In the genomic region with DNA sequence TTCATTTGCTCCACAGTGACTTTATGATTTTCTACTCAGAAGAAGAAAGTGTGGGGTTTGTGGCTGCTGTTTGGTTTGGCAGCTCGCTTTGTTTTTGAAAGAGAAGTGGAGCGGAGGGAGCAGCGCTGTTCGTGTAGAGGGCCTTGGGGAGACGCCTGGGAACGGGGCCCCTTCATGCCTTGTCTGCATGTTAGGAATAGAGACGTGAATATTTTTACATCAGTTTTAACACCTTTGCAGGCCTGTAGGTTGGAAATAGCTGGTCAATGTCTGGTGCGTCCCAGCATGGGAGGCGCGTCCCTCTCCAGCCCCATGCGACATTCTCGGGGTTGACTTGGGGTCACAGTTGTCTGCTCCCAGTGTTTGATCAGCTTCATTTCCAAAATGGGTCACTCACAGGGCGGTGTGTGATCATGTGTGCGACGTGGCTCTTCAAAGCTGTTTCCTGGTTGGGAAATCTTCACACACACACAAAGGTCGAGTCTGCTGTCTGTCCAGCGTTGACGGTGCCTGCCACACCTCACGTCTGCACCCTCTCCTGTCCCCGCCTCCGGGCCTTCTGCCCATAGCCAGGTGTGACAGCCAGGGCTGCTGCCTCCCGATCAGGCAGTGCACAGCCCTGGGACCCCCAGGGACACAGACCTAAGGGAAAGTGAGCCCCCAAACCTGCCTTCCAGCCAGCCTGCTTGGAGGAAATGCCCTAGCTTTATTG, we compare ENCODE assay signal across 1 cellular context.
TF ChIP-seq lines count a peak whose summit lies in the region.

No MANE protein-coding gene starts in this region.

TF ChIP-seq in HepG2, 621 proteins besides CTCF, POLR2A, EP300 and RAD21 (continued from another document):
- TF ChIP-seq, protein P1, sequence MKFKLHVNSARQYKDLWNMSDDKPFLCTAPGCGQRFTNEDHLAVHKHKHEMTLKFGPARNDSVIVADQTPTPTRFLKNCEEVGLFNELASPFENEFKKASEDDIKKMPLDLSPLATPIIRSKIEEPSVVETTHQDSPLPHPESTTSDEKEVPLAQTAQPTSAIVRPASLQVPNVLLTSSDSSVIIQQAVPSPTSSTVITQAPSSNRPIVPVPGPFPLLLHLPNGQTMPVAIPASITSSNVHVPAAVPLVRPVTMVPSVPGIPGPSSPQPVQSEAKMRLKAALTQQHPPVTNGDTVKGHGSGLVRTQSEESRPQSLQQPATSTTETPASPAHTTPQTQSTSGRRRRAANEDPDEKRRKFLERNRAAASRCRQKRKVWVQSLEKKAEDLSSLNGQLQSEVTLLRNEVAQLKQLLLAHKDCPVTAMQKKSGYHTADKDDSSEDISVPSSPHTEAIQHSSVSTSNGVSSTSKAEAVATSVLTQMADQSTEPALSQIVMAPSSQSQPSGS (CRISPR knock-in tag; IDR thresholded peaks at IDR 0.05), result peak; percentile 83; the same call in 1 of the 2 replicates
- no peak for TF ChIP-seq ZSCAN30 (CRISPR knock-in tag; IDR thresholded peaks at IDR 0.05)
TF ChIP-seq in HepG2: peak in this region for 357.
